In the genomic region with DNA sequence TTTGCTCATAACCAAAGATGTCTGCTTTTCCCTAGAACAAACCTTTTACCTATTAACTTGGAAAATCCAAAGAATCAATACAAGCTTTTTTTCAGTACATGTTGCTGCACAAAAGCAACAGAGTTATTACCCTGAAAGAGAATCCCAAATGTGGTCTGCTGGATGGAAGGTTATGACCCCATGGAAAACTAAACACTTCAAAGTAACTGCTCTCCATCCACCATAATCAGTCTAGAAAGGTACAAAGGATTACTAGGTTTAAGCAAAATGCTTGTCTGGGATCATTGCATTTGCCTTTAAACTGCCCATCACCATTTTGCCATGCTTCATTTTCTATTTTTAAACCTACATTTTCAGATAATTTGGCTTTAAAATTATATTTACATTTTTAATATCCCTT, we compare ENCODE assay signal across 18 cellular contexts. TPM values are rescaled to one million over a fixed set of nuclear protein-coding genes. Genes with fewer than 3 reads are reported as not detected.
DNase-seq lines count a peak whose midpoint lies in the region; ATAC-seq and TF ChIP-seq lines count a peak whose summit lies in the region.
"Had no signal": no experiment of that assay in that cellular context is flagged by ENCODE, and none has a peak within 500 bp of the region (broad histone marks: within the 10 kb centered on the region; RNA-seq: fewer than 3 reads in every experiment).

No MANE protein-coding gene starts in this region.

- peak; percentile 16 for DNase-seq in retina
- DNase-seq in NK-92 treated with Interleukin-12 subunit alpha and Interleukin-12 subunit beta, amount 100 ng/mL, for 24 hours (lab: John Stamatoyannopoulos, UW) = no peak
- DNase-seq in activated CD4-positive, alpha-beta T cell treated with anti-CD3 and anti-CD28 coated beads, Interleukin-2, amount 50 U/mL, for 48 hours = no peak
- DNase-seq: 8988T; AML-193; Caco-2; CD8-positive, alpha-beta memory T cell; DND-41; GF-D8 had no signal

- H3F3A ChIP-seq in Loucy (ENCODE audit: low read depth) = no peaks in the 10 kb centered on the region

- H3K79me2 ChIP-seq in Loucy (ENCODE audit: insufficient read depth, low read length) = peaks cover 9% of the 10 kb centered on the region

- no peak for TF ChIP-seq CTCF in Loucy (conservative IDR thresholded peaks at IDR 0.05; ENCODE audit: low read length)

- H3K36me3 ChIP-seq in Loucy (ENCODE audit: insufficient read depth, low read length) = no peaks in the 10 kb centered on the region; the same call in 1 of the 2 replicates
- peaks cover 3% of the 10 kb centered on the region for H3K36me3 ChIP-seq in ectodermal cell (ENCODE audit: control insufficient read depth, insufficient read depth, low read length)
- no peaks in the 10 kb centered on the region for H3K36me3 ChIP-seq in mesodermal cell (ENCODE audit: control insufficient read depth, insufficient read depth, low read length)
- H3K36me3 ChIP-seq: BLaER1, HAP-1 had no signal

- peaks cover 25% of the 10 kb centered on the region for H3K4me1 ChIP-seq in Loucy (ENCODE audit: insufficient read depth, low read length, poor library complexity, severe bottlenecking)
- H3K4me1 ChIP-seq in ectodermal cell (ENCODE audit: control insufficient read depth, insufficient read depth, low read length) = peaks cover 7% of the 10 kb centered on the region
- H3K4me1 ChIP-seq in mesodermal cell (ENCODE audit: control insufficient read depth, insufficient read depth, low read length, poor library complexity, severe bottlenecking) = no peaks in the 10 kb centered on the region
- H3K4me1 ChIP-seq: BLaER1, Caco-2 had no signal

- peak overlapping the region; percentile 15 for H3K4me2 ChIP-seq in Loucy (ENCODE audit: low read depth, low read length, poor library complexity, severe bottlenecking)
- H3K4me2 ChIP-seq: BLaER1, GM23338 had no signal

- H4K20me1 ChIP-seq in Loucy (ENCODE audit: insufficient read depth, low read length, poor library complexity, severe bottlenecking) = no peaks in the 10 kb centered on the region
- H4K20me1 ChIP-seq: BLaER1 had no signal

- H3K27ac ChIP-seq in ectodermal cell (ENCODE audit: insufficient read depth, low read depth, low read length, poor library complexity, severe bottlenecking) (peak overlapping the region; percentile 27), mesodermal cell (ENCODE audit: low read depth, low read length, severe bottlenecking) (peak overlapping the region; percentile 26)
- H3K27ac ChIP-seq: BLaER1 had no signal

- H3K9me2 ChIP-seq in Loucy (replicated peaks; ENCODE audit: low read depth, low read length) = no peaks in the 10 kb centered on the region

- no peaks in the 10 kb centered on the region for H3K27me3 ChIP-seq in Loucy (ENCODE audit: insufficient read depth, low read length, poor library complexity, severe bottlenecking)
- H3K27me3 ChIP-seq in ectodermal cell (ENCODE audit: control insufficient read depth, insufficient read depth, low read length, poor library complexity, severe bottlenecking) = no peaks in the 10 kb centered on the region
- H3K27me3 ChIP-seq: BLaER1 had no signal

- ATAC-seq in GM21737 (IDR thresholded peaks at IDR 0.05; ENCODE audit: unreplicated experiment) = no peak
- no peak for ATAC-seq in HG02938 (IDR thresholded peaks at IDR 0.05; ENCODE audit: unreplicated experiment)
- ATAC-seq: GM23338, HepG2 had no signal

- H3K9me3 ChIP-seq in Loucy (ENCODE audit: insufficient read depth, low read depth, low read length) (no peaks in the 10 kb centered on the region), ectodermal cell (ENCODE audit: control insufficient read depth, low read length) (no peaks in the 10 kb centered on the region), mesodermal cell (ENCODE audit: control insufficient read depth, low read length) (no peaks in the 10 kb centered on the region)
- H3K9me3 ChIP-seq: BLaER1, Caco-2, HAP-1 had no signal

- H3K4me3 ChIP-seq in Loucy (ENCODE audit: low read length, poor library complexity, severe bottlenecking) = peak overlapping the region; percentile 12
- H3K4me3 ChIP-seq in ectodermal cell (ENCODE audit: insufficient read depth, low read depth, low read length) = no peak overlapping the region
- H3K4me3 ChIP-seq in mesodermal cell (ENCODE audit: extremely low read depth, insufficient read depth, low read length, poor library complexity, severe bottlenecking) = no peak overlapping the region
- H3K4me3 ChIP-seq: BLaER1, GM23338, HAP-1 had no signal

- no peak overlapping the region for H2AFZ ChIP-seq in Loucy (ENCODE audit: low read length)
- H2AFZ ChIP-seq: GM23338 had no signal

- peak overlapping the region; percentile 16 for H3K9ac ChIP-seq in Loucy (ENCODE audit: low read depth, low read length, poor library complexity, severe bottlenecking)
- H3K9ac ChIP-seq: BLaER1 had no signal

RNA-seq across cellular contexts. Expression of a gene that starts 11.7 kb away (rescaled TPM):
- 18.8 TPM for polyA plus RNA-seq in ectodermal cell (2013, experiment 1 of 4)
- polyA plus RNA-seq in ectodermal cell (2013, experiment 2 of 4) = 12.6 TPM
- polyA plus RNA-seq in ectodermal cell (2013, experiment 3 of 4) = 23.0 TPM
- polyA plus RNA-seq in ectodermal cell (2013, experiment 4 of 4) = 32.0 TPM
- polyA plus RNA-seq in mesodermal cell (2013, experiment 1 of 2) = 16.1 TPM
- polyA plus RNA-seq in mesodermal cell (2013, experiment 2 of 2) = 12.5 TPM
- polyA plus RNA-seq: GM23338, HepG2 had no signal
